ENCODE assay signal across 19 cellular contexts in the genomic region with DNA sequence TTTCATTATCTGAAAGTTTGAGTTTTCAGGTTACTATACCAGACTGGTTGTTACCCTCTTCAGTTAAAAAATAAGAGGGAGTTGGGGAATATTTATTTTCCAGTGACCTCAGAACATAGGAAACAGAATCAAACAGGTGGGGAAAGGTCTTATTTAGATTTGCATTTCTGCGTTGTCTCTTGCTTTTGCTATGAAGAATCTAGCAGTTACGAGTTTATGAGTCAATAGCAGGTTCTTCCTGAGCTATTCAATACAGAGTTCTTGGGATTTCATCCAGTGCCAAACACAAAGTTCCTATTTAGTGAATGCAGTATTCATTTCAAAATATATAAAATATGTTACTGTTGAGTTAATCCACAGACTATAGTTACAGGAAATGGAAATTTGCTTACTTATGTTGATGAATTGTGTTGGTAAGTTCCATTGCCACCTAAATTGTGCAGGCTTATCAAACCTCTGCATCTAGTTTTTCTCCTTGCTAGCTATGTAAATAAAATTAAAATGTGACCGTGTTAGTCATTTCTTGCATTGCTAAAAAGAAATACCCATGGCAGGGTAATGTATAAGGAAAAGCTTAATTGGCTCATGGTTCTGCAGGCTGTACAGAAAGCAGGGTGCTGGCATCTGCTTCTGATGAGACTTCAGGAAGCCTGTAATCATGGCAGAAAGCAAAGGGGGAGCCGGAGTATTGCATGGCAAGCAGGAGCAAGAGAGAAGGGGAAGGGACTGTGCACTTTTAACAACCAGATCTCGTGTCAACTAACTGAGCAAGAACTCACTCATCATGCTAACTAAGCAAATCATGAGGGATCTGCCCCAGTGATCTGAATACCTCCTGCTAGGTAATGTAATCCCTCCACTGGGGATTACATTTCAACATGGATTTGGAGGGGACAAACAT.
DNase-seq lines count a peak whose midpoint lies in the region; ATAC-seq and TF ChIP-seq lines count a peak whose summit lies in the region.
"Had no signal": no experiment of that assay in that cellular context is flagged by ENCODE, and none has a peak within 500 bp of the region (broad histone marks: within the 10 kb centered on the region; RNA-seq: fewer than 3 reads in every experiment).

No MANE protein-coding gene starts in this region.

- no peak for TF ChIP-seq POLR2A in gastrocnemius medialis (IDR thresholded peaks at IDR 0.05)

- H3K9me3 ChIP-seq in adipocyte (ENCODE audit: control insufficient read depth, low read length) (peaks cover 5% of the 10 kb centered on the region), gastrocnemius medialis (no peaks in the 10 kb centered on the region)
- H3K9me3 ChIP-seq: BLaER1 treated with 17β-estradiol and CSF1 and Interleukin-3, amounts not matched to agents 10 nM and 100 nM; left ventricle myocardium inferior; ovary; thoracic aorta had no signal

- H3K36me3 ChIP-seq in adipocyte (ENCODE audit: control insufficient read depth, insufficient read depth, low read length, severe bottlenecking) (peaks cover 15% of the 10 kb centered on the region), gastrocnemius medialis (no peaks in the 10 kb centered on the region)
- H3K36me3 ChIP-seq: ovary had no signal

- peak; percentile 40 for DNase-seq in NCI-H1048 (lab: John Stamatoyannopoulos, UW)
- peak; percentile 32 for DNase-seq in adipocyte (ENCODE audit: low read depth)
- DNase-seq in gastrocnemius medialis = no peak
- DNase-seq in RKO (ENCODE audit: low spot score) = no peak
- DNase-seq: activated CD4-positive, alpha-beta memory T cell treated with anti-CD3 and anti-CD28 coated beads for 36 hours; activated naive CD8-positive, alpha-beta T cell treated with anti-CD3 and anti-CD28 coated beads, Interleukin-2, amount 50 U/mL, for 24 hours; activated T-cell treated with anti-CD3 and anti-CD28 coated beads, Interleukin-2, amount 50 U/mL, for 4 hours; central memory CD4-positive, alpha-beta T cell; DMS153; effector CD8-positive, alpha-beta T cell; left ventricle myocardium inferior; ovary; stimulated activated CD4-positive, alpha-beta T cell treated with anti-CD3 and anti-CD28 coated beads, Interleukin-4, amount 100 ng/mL, for 4 hours had no signal

- in situ Hi-C loops in gastrocnemius medialis (cut with MboI; ENCODE audit: low sequenced_read_pairs in 4 of 4) = no loop called here

- H3K4me1 ChIP-seq in adipocyte (ENCODE audit: control insufficient read depth, insufficient read depth, low read length) = peaks cover 5% of the 10 kb centered on the region
- H3K4me1 ChIP-seq in gastrocnemius medialis = peaks cover 24% of the 10 kb centered on the region in 2 donors
- H3K4me1 ChIP-seq: BLaER1 treated with 17β-estradiol and CSF1 and Interleukin-3, amounts not matched to agents 10 nM and 100 nM had no signal

- H3K9ac ChIP-seq in adipocyte (ENCODE audit: low read length) = no peak overlapping the region
- H3K9ac ChIP-seq: BLaER1 treated with 17β-estradiol and CSF1 and Interleukin-3, amounts not matched to agents 10 nM and 100 nM had no signal

- intact Hi-C loops in gastrocnemius medialis (cut with DNase I; ENCODE audit: low total_unique reads) = loop anchor here (10.0 kb wide), 2 partner anchors 295 to 415 kb away; a partner anchor contains a TSS

- H3K27me3 ChIP-seq in adipocyte (replicated peaks; ENCODE audit: control insufficient read depth, insufficient read depth, low read length) = no peaks in the 10 kb centered on the region
- H3K27me3 ChIP-seq in gastrocnemius medialis = no peaks in the 10 kb centered on the region
- H3K27me3 ChIP-seq: BLaER1 treated with 17β-estradiol and CSF1 and Interleukin-3, amounts not matched to agents 10 nM and 100 nM; ovary had no signal

- ATAC-seq in GM19043 (IDR thresholded peaks at IDR 0.05; ENCODE audit: low read depth, unreplicated experiment) (peak; percentile 44), gastrocnemius medialis (peak; percentile 49 to 70), HG02981 (IDR thresholded peaks at IDR 0.05; ENCODE audit: unreplicated experiment) (no peak), GM18867 (IDR thresholded peaks at IDR 0.05; ENCODE audit: unreplicated experiment) (no peak)
- ATAC-seq: activated naive CD8-positive, alpha-beta T cell treated with anti-CD3 and anti-CD28 coated beads, Interleukin-2, amount 50 U/mL, for 24 hours; activated T-cell treated with anti-CD3 and anti-CD28 coated beads, Interleukin-2, amount 50 U/mL, for 4 hours had no signal

- H3K27ac ChIP-seq in gastrocnemius medialis = peak overlapping the region in 1 of 4 donors; percentile 32
- H3K27ac ChIP-seq: BLaER1 treated with 17β-estradiol and CSF1 and Interleukin-3, amounts not matched to agents 10 nM and 100 nM; left ventricle myocardium inferior; ovary; skin epidermis; thoracic aorta had no signal

- H3K4me3 ChIP-seq in adipocyte (ENCODE audit: low read length) (no peak overlapping the region), gastrocnemius medialis (no peak overlapping the region)
- H3K4me3 ChIP-seq: BLaER1 treated with 17β-estradiol and CSF1 and Interleukin-3, amounts not matched to agents 10 nM and 100 nM; left ventricle myocardium inferior; ovary; skin epidermis; thoracic aorta had no signal

- TF ChIP-seq CTCF in gastrocnemius medialis (IDR thresholded peaks at IDR 0.05 in 4 of 5, conservative IDR thresholded peaks at IDR 0.05 in 1 of 5) = no peak

Comparison
In these comparisons a context has a peak if more than half of its experiments do, and no peak if none do; other contexts are left out.
1. ATAC-seq: peak in GM19043 (single experiment) and gastrocnemius medialis (2 of 2); none in HG02981 (single experiment) and GM18867 (single experiment).
2. DNase-seq: peak in NCI-H1048 (single experiment) and adipocyte (single experiment); none in gastrocnemius medialis (0 of 2) and RKO (single experiment).